Comparison of ENCODE assay signal across 8 cellular contexts in the genomic region with DNA sequence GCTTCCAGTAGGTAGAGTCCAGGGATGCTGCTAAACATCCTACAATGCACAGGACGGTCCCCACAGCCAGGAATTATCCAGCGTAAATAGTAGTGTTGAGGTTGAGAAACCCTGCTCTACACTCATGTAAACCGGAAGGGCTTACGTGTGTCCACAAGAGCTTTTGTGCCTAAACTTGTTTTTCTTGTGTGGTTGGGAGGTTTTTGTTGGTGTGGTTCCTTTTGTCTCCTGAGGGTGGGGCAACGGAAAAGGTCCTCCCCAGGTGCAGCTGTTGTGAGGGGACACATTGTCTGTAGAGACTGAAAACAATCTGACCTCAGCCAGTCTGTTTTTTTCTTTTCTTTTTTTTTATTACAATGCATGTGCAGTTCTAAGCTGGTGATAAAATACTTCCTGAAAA.
A peak's percentile ranks its signal among the peaks of the same experiment; 100 is the strongest.
DNase-seq lines count a peak whose midpoint lies in the region; ATAC-seq and TF ChIP-seq lines count a peak whose summit lies in the region.

No MANE protein-coding gene starts in this region.

- H3K27me3 Mint-ChIP-seq in effector memory CD8-positive, alpha-beta T cell, result no peaks in the 10 kb centered on the region
- peaks cover 2% of the 10 kb centered on the region for H3K27me3 Mint-ChIP-seq in endothelial cell (ENCODE audit: unreplicated experiment)

- no peak for DNase-seq in GM12864 (ENCODE audit: low read depth)
- peak; percentile 52 for DNase-seq in NCI-H774 (lab: John Stamatoyannopoulos, UW)
- peak; percentile 19 to 40 (median 36) for DNase-seq in effector memory CD8-positive, alpha-beta T cell
- DNase-seq in NOMO-1 (lab: John Stamatoyannopoulos, UW; ENCODE audit: unreplicated experiment in 2 of 2), result no peak
- no peak for DNase-seq in H4 (ENCODE audit: low spot score)
- DNase-seq in BE2C, result no peak
- no peak for DNase-seq in endothelial cell (ENCODE audit: low spot score)

- H3K27ac Mint-ChIP-seq in effector memory CD8-positive, alpha-beta T cell, result peak overlapping the region; percentile 10 to 77
- H3K27ac Mint-ChIP-seq in endothelial cell (ENCODE audit: unreplicated experiment), result no peak overlapping the region

- H3K9me3 Mint-ChIP-seq in effector memory CD8-positive, alpha-beta T cell, result no peaks in the 10 kb centered on the region
- no peaks in the 10 kb centered on the region for H3K9me3 Mint-ChIP-seq in endothelial cell (ENCODE audit: unreplicated experiment)

- peak overlapping the region; percentile 48 to 51 for H3K4me3 Mint-ChIP-seq in effector memory CD8-positive, alpha-beta T cell
- no peak overlapping the region for H3K4me3 Mint-ChIP-seq in endothelial cell (ENCODE audit: unreplicated experiment)

- H3K4me3 ChIP-seq in GM12864 (ENCODE audit: low read depth, low read length) (no peak overlapping the region), BE2C (ENCODE audit: low read depth, low read length) (no peak overlapping the region)

- H3K27me3 ChIP-seq in BE2C, result no peaks in the 10 kb centered on the region

- TF ChIP-seq CTCF in GM12864 (IDR thresholded peaks at IDR 0.05; ENCODE audit: low read depth, low read length, missing control alignments) (peak; percentile 1), BE2C (IDR thresholded peaks at IDR 0.05; ENCODE audit: low read depth, low read length) (no peak), endothelial cell (IDR thresholded peaks at IDR 0.05; ENCODE audit: unreplicated experiment) (no peak)

- peaks cover 2% of the 10 kb centered on the region for H3K36me3 Mint-ChIP-seq in effector memory CD8-positive, alpha-beta T cell (ENCODE audit: insufficient read depth)
- H3K36me3 Mint-ChIP-seq in endothelial cell (ENCODE audit: low read depth, unreplicated experiment), result no peaks in the 10 kb centered on the region

- ATAC-seq in GM21529 (IDR thresholded peaks at IDR 0.05; ENCODE audit: unreplicated experiment), result peak; percentile 73
- peak; percentile 90 for ATAC-seq in effector memory CD8-positive, alpha-beta T cell (replicated peaks)

- no peaks in the 10 kb centered on the region for H3K36me3 ChIP-seq in BE2C

- peaks cover 62 to 70% of the 10 kb centered on the region in 2 donors for H3K4me1 Mint-ChIP-seq in effector memory CD8-positive, alpha-beta T cell (ENCODE audit: low read depth in 2 of 2)
- peaks cover 15% of the 10 kb centered on the region for H3K4me1 Mint-ChIP-seq in endothelial cell (ENCODE audit: unreplicated experiment)

- no peaks in the 10 kb centered on the region for H3K4me1 ChIP-seq in BE2C

- H3K9me3 ChIP-seq in BE2C, result no peaks in the 10 kb centered on the region

Comparison
In these comparisons a context has a peak if more than half of its experiments do, and no peak if none do; other contexts are left out.
1. DNase-seq: peak in NCI-H774 (single experiment) and effector memory CD8-positive, alpha-beta T cell (3 of 3); none in GM12864 (single experiment), NOMO-1 (0 of 2), H4 (single experiment), BE2C (single experiment) and endothelial cell (single experiment).